In genomic region chr4:76590847-76591281, GRCh38 we compare ENCODE assay signal across 13 cellular contexts.
DNase-seq lines count a peak whose midpoint lies in the region; ATAC-seq, FAIRE-seq and TF ChIP-seq lines count a peak whose summit lies in the region.
"Had no signal": no experiment of that assay in that cellular context is flagged by ENCODE, and none has a peak within 500 bp of the region (broad histone marks: within the 10 kb centered on the region; RNA-seq: fewer than 3 reads in every experiment).

No MANE protein-coding gene starts in this region.

- H3K9ac ChIP-seq in smooth muscle cell (ENCODE audit: low read depth) = peak overlapping the region; percentile 92

- no peak for FAIRE-seq in GM12891 (lab: Jason Lieb, UNC)

- 59 to 76% methylated on average over 6 of the region's 6 CpGs for WGBS in body of pancreas, 2 donors
- 40% methylated on average over 6 of the region's 6 CpGs for WGBS in smooth muscle cell (ENCODE audit: low lambda C conversion rate)

- H3K4me3 ChIP-seq in body of pancreas (no peak overlapping the region), smooth muscle cell (peak overlapping the region; percentile 8), BE2C (ENCODE audit: low read depth, low read length) (no peak overlapping the region)

- no peaks in the 10 kb centered on the region for H4K20me1 ChIP-seq in smooth muscle cell (ENCODE audit: low read depth)

- peak overlapping the region; percentile 68 for H3K4me2 ChIP-seq in smooth muscle cell

- intact Hi-C loops in body of pancreas (cut with DNase I) = no loop called here

- H3K9me3 ChIP-seq in body of pancreas (no peaks in the 10 kb centered on the region), smooth muscle cell (replicated peaks; ENCODE audit: low read depth) (no peaks in the 10 kb centered on the region), BE2C (no peaks in the 10 kb centered on the region)

- H3K27ac ChIP-seq in body of pancreas (peak overlapping the region in 3 of 4 donors; percentile 63 to 81 (median 75)), smooth muscle cell (ENCODE audit: low read depth) (peak overlapping the region; percentile 99)
- H3K27ac ChIP-seq: HL-60 had no signal

- peaks cover 13% of the 10 kb centered on the region for H3K79me2 ChIP-seq in smooth muscle cell (ENCODE audit: low read depth)

- peak; percentile 58 for DNase-seq in GM04504 (ENCODE audit: low read depth)
- DNase-seq in body of pancreas = no peak
- DNase-seq in iris pigment epithelial cell (ENCODE audit: low read depth) = peak; percentile 62
- no peak for DNase-seq in smooth muscle cell (lab: John Stamatoyannopoulos, UW; ENCODE audit: unreplicated experiment)
- DNase-seq in BE2C = no peak
- DNase-seq in GM12891 (ENCODE audit: insufficient read length, low spot score) = no peak
- DNase-seq in NCI-H510A treated with DMSO at 0.1 percent for 48 hours (lab: John Stamatoyannopoulos, UW) = no peak
- DNase-seq: activated naive CD4-positive, alpha-beta T cell treated with anti-CD3 and anti-CD28 coated beads for 36 hours; DMS53; NCI-H2029; RPMI8226 had no signal

- H3K4me1 ChIP-seq in body of pancreas (peaks cover 29% of the 10 kb centered on the region), smooth muscle cell (ENCODE audit: low read depth) (peaks cover 39% of the 10 kb centered on the region), BE2C (no peaks in the 10 kb centered on the region)

- TF ChIP-seq CTCF in body of pancreas (IDR thresholded peaks at IDR 0.05) (no peak), smooth muscle cell (IDR thresholded peaks at IDR 0.05; ENCODE audit: borderline replicate concordance, insufficient read depth, poor library complexity, severe bottlenecking) (no peak), BE2C (IDR thresholded peaks at IDR 0.05; ENCODE audit: low read depth, low read length) (no peak)

- peak overlapping the region; percentile 40 for H2AFZ ChIP-seq in smooth muscle cell (ENCODE audit: low read depth)

- H3F3A ChIP-seq in smooth muscle cell (ENCODE audit: low read depth) = peaks cover 12% of the 10 kb centered on the region

- H3K36me3 ChIP-seq in body of pancreas (replicated peaks in 1 of 2; ENCODE audit: insufficient read depth in 1 of 2, low read depth in 2 of 2) (no peaks in the 10 kb centered on the region), smooth muscle cell (ENCODE audit: low read depth) (no peaks in the 10 kb centered on the region), BE2C (no peaks in the 10 kb centered on the region)

- ATAC-seq in body of pancreas (no peak), GM19455 (IDR thresholded peaks at IDR 0.05; ENCODE audit: unreplicated experiment) (no peak)

- no peak for TF ChIP-seq POLR2A in body of pancreas (IDR thresholded peaks at IDR 0.05)
- TF ChIP-seq POLR2A in GM12891 (IDR thresholded peaks at IDR 0.05; ENCODE audit: low read depth, low read length) = no peak

- H3K27me3 ChIP-seq in body of pancreas (no peaks in the 10 kb centered on the region), smooth muscle cell (ENCODE audit: low read depth) (no peaks in the 10 kb centered on the region), BE2C (no peaks in the 10 kb centered on the region)

TF ChIP-seq in GM12891, 5 proteins besides CTCF, POLR2A, EP300 and RAD21:
- no peak for TF ChIP-seq POLR2AphosphoS5 (IDR thresholded peaks at IDR 0.05; ENCODE audit: low read depth, low read length)
- TF ChIP-seq TAF1 (IDR thresholded peaks at IDR 0.05; ENCODE audit: low read depth, low read length) = no peak
- TF ChIP-seq PAX5 (IDR thresholded peaks at IDR 0.05; ENCODE audit: insufficient read depth, low read length, severe bottlenecking) = no peak
- no peak for TF ChIP-seq SPI1 (IDR thresholded peaks at IDR 0.05; ENCODE audit: low read depth, low read length)
- no peak for TF ChIP-seq POU2F2 (IDR thresholded peaks at IDR 0.05; ENCODE audit: low read depth, low read length)
TF ChIP-seq in GM12891: peak in this region for 0.

Comparison
In these comparisons a context has a peak if more than half of its experiments do, and no peak if none do; other contexts are left out.
1. DNase-seq: peak in GM04504 (single experiment) and iris pigment epithelial cell (single experiment); none in body of pancreas (0 of 4), smooth muscle cell (single experiment), BE2C (single experiment), GM12891 (single experiment) and NCI-H510A treated with DMSO at 0.1 percent for 48 hours (single experiment).